ENCODE assay signal across 18 cellular contexts in genomic region chr3:43361077-43361476, GRCh38.
DNase-seq lines count a peak whose midpoint lies in the region; ATAC-seq and TF ChIP-seq lines count a peak whose summit lies in the region.
"Had no signal": no experiment of that assay in that cellular context is flagged by ENCODE, and none has a peak within 500 bp of the region (broad histone marks: within the 10 kb centered on the region; RNA-seq: fewer than 3 reads in every experiment).

No MANE protein-coding gene starts in this region.

- DNase-seq in heart left ventricle (no peak), Right ventricle myocardium inferior (ENCODE audit: missing footprints) (no peak), PC-3 (no peak), myocyte (ENCODE audit: low read depth) (peak; percentile 43), esophagus squamous epithelium (lab: John Stamatoyannopoulos, UW) (no peak), WTC11 (ENCODE audit: low spot score) (no peak)
- peak in 1 of 7 experiments; percentile 45 for DNase-seq in CD8-positive, alpha-beta T cell
- DNase-seq: ACHN; CD4-positive, alpha-beta memory T cell; COR-L47; DMS153; DMS79 treated with DMSO at 0.1 percent for 48 hours; EL; GDM1 had no signal

- no peaks in the 10 kb centered on the region for H3K9me2 ChIP-seq in PC-3 (replicated peaks; ENCODE audit: low read length)

- peaks cover 3% of the 10 kb centered on the region for H3K4me1 Mint-ChIP-seq in CD8-positive, alpha-beta T cell (ENCODE audit: low read depth)
- peaks cover 28% of the 10 kb centered on the region for H3K4me1 Mint-ChIP-seq in WTC11
- H3K4me1 Mint-ChIP-seq: IgD-negative memory B cell had no signal

- CTCF ChIA-PET in CD8-positive, alpha-beta T cell (lab: Charles Lee) = interaction anchor here (1.0 to 1.7 kb wide), 3 partner anchors 9 to 199 kb away, joined by 3 to 4 read pairs (median 3); no protein-coding TSS in a partner anchor
- CTCF ChIA-PET in PC-3 (lab: Charles Lee) (no interaction called here), WTC11 (lab: Charles Lee) (interaction anchor here (1.5 to 1.8 kb wide), 2 partner anchors 12 to 17 kb away, joined by 4 to 6 read pairs; no protein-coding TSS in a partner anchor)

- H3K4me1 ChIP-seq in heart left ventricle = peaks cover 0 to 27% (median 10%) of the 10 kb centered on the region in 12 donors
- H3K4me1 ChIP-seq in CD8-positive, alpha-beta T cell (ENCODE audit: insufficient read depth, low read length) = no peaks in the 10 kb centered on the region
- no peaks in the 10 kb centered on the region for H3K4me1 ChIP-seq in PC-3 (ENCODE audit: insufficient read depth, low read length)
- H3K4me1 ChIP-seq in esophagus squamous epithelium = peaks cover 0 to 17% (median 0%) of the 10 kb centered on the region in 3 donors
- H3K4me1 ChIP-seq: BLaER1 treated with 17β-estradiol and CSF1 and Interleukin-3, amounts not matched to agents 10 nM and 100 nM had no signal

- no peaks in the 10 kb centered on the region for H3K27me3 Mint-ChIP-seq in CD8-positive, alpha-beta T cell (ENCODE audit: low read depth)
- peaks cover 26% of the 10 kb centered on the region for H3K27me3 Mint-ChIP-seq in WTC11 (ENCODE audit: low read depth)
- H3K27me3 Mint-ChIP-seq: CD4-positive, alpha-beta memory T cell; IgD-negative memory B cell had no signal

- no peak for TF ChIP-seq POLR2A in heart left ventricle (IDR thresholded peaks at IDR 0.05)
- no peak for TF ChIP-seq POLR2A in esophagus squamous epithelium (IDR thresholded peaks at IDR 0.05)

- H3F3A ChIP-seq in PC-3 (ENCODE audit: low read length, unreplicated experiment) = no peaks in the 10 kb centered on the region

- H3K27ac ChIP-seq in heart left ventricle (peak overlapping the region in 6 of 12 donors; percentile 26 to 63 (median 40)), PC-3 (ENCODE audit: low read length) (no peak overlapping the region), esophagus squamous epithelium (no peak overlapping the region)
- no peak overlapping the region for H3K27ac ChIP-seq in CD8-positive, alpha-beta T cell (ENCODE audit: low read depth, low read length)
- H3K27ac ChIP-seq: BLaER1 treated with 17β-estradiol and CSF1 and Interleukin-3, amounts not matched to agents 10 nM and 100 nM had no signal

- no peak overlapping the region for H3K4me3 ChIP-seq in heart left ventricle
- H3K4me3 ChIP-seq in CD8-positive, alpha-beta T cell (ENCODE audit: low read depth, low read length) = no peak overlapping the region
- H3K4me3 ChIP-seq in PC-3 (ENCODE audit: low read length) = no peak overlapping the region
- H3K4me3 ChIP-seq in esophagus squamous epithelium = no peak overlapping the region
- H3K4me3 ChIP-seq: BLaER1 treated with 17β-estradiol and CSF1 and Interleukin-3, amounts not matched to agents 10 nM and 100 nM had no signal

- 62 to 70% (median 70%) methylated on average over 4 to 5 of the region's 5 CpGs for WGBS in heart left ventricle, 4 donors
- WGBS in esophagus squamous epithelium, 2 donors = 76 to 78% methylated on average over 4 to 5 of the region's 5 CpGs

- TF ChIP-seq CTCF in heart left ventricle (IDR thresholded peaks at IDR 0.05) = no peak
- TF ChIP-seq CTCF in CD8-positive, alpha-beta T cell (IDR thresholded peaks at IDR 0.05) = no peak
- TF ChIP-seq CTCF in PC-3 (conservative IDR thresholded peaks at IDR 0.05; ENCODE audit: low read depth, low read length) = no peak
- TF ChIP-seq CTCF in esophagus squamous epithelium (IDR thresholded peaks at IDR 0.05) = no peak
- TF ChIP-seq CTCF in WTC11 (IDR thresholded peaks at IDR 0.05) = no peak

- no peak overlapping the region for H3K4me3 Mint-ChIP-seq in CD8-positive, alpha-beta T cell
- H3K4me3 Mint-ChIP-seq in WTC11 = no peak overlapping the region
- H3K4me3 Mint-ChIP-seq: CD4-positive, alpha-beta memory T cell; IgD-negative memory B cell had no signal

- peaks cover 0 to 14% (median 2%) of the 10 kb centered on the region in 12 donors for H3K9me3 ChIP-seq in heart left ventricle
- H3K9me3 ChIP-seq in CD8-positive, alpha-beta T cell (ENCODE audit: low read length) = peaks cover 4% of the 10 kb centered on the region
- no peaks in the 10 kb centered on the region for H3K9me3 ChIP-seq in PC-3 (ENCODE audit: low read length)
- H3K9me3 ChIP-seq in esophagus squamous epithelium = peaks cover 0 to 5% (median 3%) of the 10 kb centered on the region in 3 donors

- POLR2A ChIA-PET in CD8-positive, alpha-beta T cell (lab: Charles Lee) = no interaction called here
- POLR2A ChIA-PET in PC-3 (lab: Charles Lee; ENCODE audit: unreplicated experiment) (no interaction called here), WTC11 (lab: Charles Lee) (no interaction called here)

- no peaks in the 10 kb centered on the region for H3K79me2 ChIP-seq in PC-3 (ENCODE audit: low read length)

- peak overlapping the region; percentile 49 for H3K27ac Mint-ChIP-seq in CD8-positive, alpha-beta T cell
- H3K27ac Mint-ChIP-seq in WTC11 = no peak overlapping the region
- H3K27ac Mint-ChIP-seq: IgD-negative memory B cell had no signal

- H4K20me1 ChIP-seq in PC-3 (ENCODE audit: low read length) = no peaks in the 10 kb centered on the region
- H4K20me1 ChIP-seq: BLaER1 treated with 17β-estradiol and CSF1 and Interleukin-3, amounts not matched to agents 10 nM and 100 nM had no signal

- peaks cover 15% of the 10 kb centered on the region for H3K9me3 Mint-ChIP-seq in CD8-positive, alpha-beta T cell
- peaks cover 6% of the 10 kb centered on the region for H3K9me3 Mint-ChIP-seq in WTC11

- H3K4me2 ChIP-seq in PC-3 (ENCODE audit: low read length) = no peak overlapping the region
- H3K4me2 ChIP-seq: BLaER1 treated with 17β-estradiol and CSF1 and Interleukin-3, amounts not matched to agents 10 nM and 100 nM had no signal

- ATAC-seq in heart left ventricle = peak; percentile 40 to 57 (median 45)
- no peak for ATAC-seq in Right ventricle myocardium inferior
- no peak for ATAC-seq in CD8-positive, alpha-beta T cell
- no peak for ATAC-seq in PC-3
- ATAC-seq in HG03139 (IDR thresholded peaks at IDR 0.05; ENCODE audit: unreplicated experiment) = no peak
- no peak for ATAC-seq in WTC11
- ATAC-seq: HCT116 had no signal

- H3K36me3 ChIP-seq in heart left ventricle (peaks cover 0 to 2% (median 0%) of the 10 kb centered on the region in 9 donors), PC-3 (ENCODE audit: low read depth, low read length) (no peaks in the 10 kb centered on the region), esophagus squamous epithelium (peaks cover 0 to 15% (median 0%) of the 10 kb centered on the region in 3 donors)
- no peaks in the 10 kb centered on the region for H3K36me3 ChIP-seq in CD8-positive, alpha-beta T cell (ENCODE audit: insufficient read depth, low read length)

- intact Hi-C loops in heart left ventricle (cut with DNase I) = no loop called here
- intact Hi-C loops in Right ventricle myocardium inferior (cut with DNase I) = no loop called here
- intact Hi-C loops in CD8-positive, alpha-beta T cell (cut with DNase I, micrococcal nuclease) = no loop called here
- intact Hi-C loops in PC-3 (cut with micrococcal nuclease) = no loop called here
- intact Hi-C loops in esophagus squamous epithelium (cut with DNase I) = no loop called here

- BruUV-seq in PC-3 (replicated peaks; lab: Mats Ljungman, UMichigan) = TSS peak; percentile 14

- H3K36me3 Mint-ChIP-seq in CD8-positive, alpha-beta T cell = peaks cover 9% of the 10 kb centered on the region
- H3K36me3 Mint-ChIP-seq in WTC11 = peaks cover 1% of the 10 kb centered on the region; the same call in 1 of the 2 replicates

- H3K27me3 ChIP-seq in heart left ventricle = no peaks in the 10 kb centered on the region
- H3K27me3 ChIP-seq in CD8-positive, alpha-beta T cell (ENCODE audit: insufficient read depth, low read length) = no peaks in the 10 kb centered on the region
- H3K27me3 ChIP-seq in PC-3 (ENCODE audit: low read length) = no peaks in the 10 kb centered on the region
- no peaks in the 10 kb centered on the region for H3K27me3 ChIP-seq in esophagus squamous epithelium
- H3K27me3 ChIP-seq: BLaER1 treated with 17β-estradiol and CSF1 and Interleukin-3, amounts not matched to agents 10 nM and 100 nM had no signal

- no peak overlapping the region for H2AFZ ChIP-seq in PC-3 (ENCODE audit: low read length)

- H3K9ac ChIP-seq in PC-3 (ENCODE audit: low read length) = no peak overlapping the region
- H3K9ac ChIP-seq: BLaER1 treated with 17β-estradiol and CSF1 and Interleukin-3, amounts not matched to agents 10 nM and 100 nM had no signal

TF ChIP-seq in WTC11, 78 proteins besides CTCF, POLR2A, EP300 and RAD21 (continues in another document):
- TF ChIP-seq, protein P1, sequence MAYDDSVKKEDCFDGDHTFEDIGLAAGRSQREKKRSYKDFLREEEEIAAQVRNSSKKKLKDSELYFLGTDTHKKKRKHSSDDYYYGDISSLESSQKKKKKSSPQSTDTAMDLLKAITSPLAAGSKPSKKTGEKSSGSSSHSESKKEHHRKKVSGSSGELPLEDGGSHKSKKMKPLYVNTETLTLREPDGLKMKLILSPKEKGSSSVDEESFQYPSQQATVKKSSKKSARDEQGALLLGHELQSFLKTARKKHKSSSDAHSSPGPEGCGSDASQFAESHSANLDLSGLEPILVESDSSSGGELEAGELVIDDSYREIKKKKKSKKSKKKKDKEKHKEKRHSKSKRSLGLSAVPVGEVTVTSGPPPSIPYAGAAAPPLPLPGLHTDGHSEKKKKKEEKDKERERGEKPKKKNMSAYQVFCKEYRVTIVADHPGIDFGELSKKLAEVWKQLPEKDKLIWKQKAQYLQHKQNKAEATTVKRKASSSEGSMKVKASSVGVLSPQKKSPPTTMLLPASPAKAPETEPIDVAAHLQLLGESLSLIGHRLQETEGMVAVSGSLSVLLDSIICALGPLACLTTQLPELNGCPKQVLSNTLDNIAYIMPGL (CRISPR knock-in tag; IDR thresholded peaks at IDR 0.05) = no peak
- TF ChIP-seq ZNF425 (CRISPR knock-in tag; conservative IDR thresholded peaks at IDR 0.05) = no peak

Comparison
In these comparisons a context has a peak if more than half of its experiments do, and no peak if none do; other contexts are left out.
1. ATAC-seq: peak in heart left ventricle (4 of 4); none in Right ventricle myocardium inferior (single experiment), CD8-positive, alpha-beta T cell (single experiment), PC-3 (single experiment), HG03139 (single experiment) and WTC11 (single experiment).